ENCODE assay signal across 9 cellular contexts in genomic region chr4:54315561-54315960, GRCh38.
DNase-seq lines count a peak whose midpoint lies in the region; ATAC-seq and TF ChIP-seq lines count a peak whose summit lies in the region.
"Had no signal": no experiment of that assay in that cellular context is flagged by ENCODE, and none has a peak within 500 bp of the region (broad histone marks: within the 10 kb centered on the region; RNA-seq: fewer than 3 reads in every experiment).

No MANE protein-coding gene starts in this region.

- H3K4me1 Mint-ChIP-seq in osteocyte (ENCODE audit: unreplicated experiment) = no peaks in the 10 kb centered on the region

- H3K27me3 Mint-ChIP-seq in osteocyte (ENCODE audit: unreplicated experiment) = peaks cover 15% of the 10 kb centered on the region

- no peak for DNase-seq in activated CD4-positive, CD25-positive, alpha-beta regulatory T cell treated with anti-CD3 and anti-CD28 coated beads, Interleukin-2, amount 50 U/mL, for 72 hours
- DNase-seq in midbrain (lab: John Stamatoyannopoulos, UW) = peak; percentile 7
- no peak for DNase-seq in osteocyte (ENCODE audit: extremely low spot score, unreplicated experiment)
- DNase-seq in OCI-M2 (lab: John Stamatoyannopoulos, UW; ENCODE audit: unreplicated experiment) = no peak
- DNase-seq: NCI-H748 treated with DMSO at 0.1 percent for 48 hours had no signal

- H3K27ac Mint-ChIP-seq in osteocyte (ENCODE audit: unreplicated experiment) = no peak overlapping the region

- no peaks in the 10 kb centered on the region for H3K36me3 Mint-ChIP-seq in osteocyte (ENCODE audit: unreplicated experiment)

- ATAC-seq in activated CD4-positive, CD25-positive, alpha-beta regulatory T cell treated with anti-CD3 and anti-CD28 coated beads, Interleukin-2, amount 50 U/mL, for 24 hours = peak; percentile 20 to 25
- ATAC-seq in GM21737 (IDR thresholded peaks at IDR 0.05; ENCODE audit: unreplicated experiment) (peak; percentile 96), HG03520 (IDR thresholded peaks at IDR 0.05; ENCODE audit: unreplicated experiment) (peak; percentile 97), SK-N-SH treated with all-trans-retinoic acid at 6 μM for 48 hours (no peak)

- no peaks in the 10 kb centered on the region for H3K9me3 Mint-ChIP-seq in osteocyte (ENCODE audit: unreplicated experiment)

- TF ChIP-seq CTCF in osteocyte (IDR thresholded peaks at IDR 0.05) = no peak

- H3K4me3 Mint-ChIP-seq in osteocyte (ENCODE audit: unreplicated experiment) = no peak overlapping the region

TF ChIP-seq in SK-N-SH treated with all-trans-retinoic acid at 6 μM for 48 hours, 23 proteins besides CTCF, POLR2A, EP300 and RAD21:
- no peak for TF ChIP-seq ISL1 (CRISPR knock-in tag; IDR thresholded peaks at IDR 0.05)
- TF ChIP-seq ARNTL (CRISPR knock-in tag; IDR thresholded peaks at IDR 0.05; ENCODE audit: borderline replicate concordance, low read depth) = no peak
- TF ChIP-seq ZNF8 (CRISPR knock-in tag; IDR thresholded peaks at IDR 0.05) = no peak
- TF ChIP-seq TOX (CRISPR knock-in tag; IDR thresholded peaks at IDR 0.05; ENCODE audit: borderline replicate concordance) = no peak
- TF ChIP-seq POU6F1 (CRISPR knock-in tag; IDR thresholded peaks at IDR 0.05; ENCODE audit: borderline replicate concordance, low read depth) = no peak
- TF ChIP-seq BACH2 (CRISPR knock-in tag; IDR thresholded peaks at IDR 0.05; ENCODE audit: borderline replicate concordance) = no peak
- TF ChIP-seq TSHZ2 (CRISPR knock-in tag; IDR thresholded peaks at IDR 0.05) = no peak
